23 cellular contexts compared by ENCODE assay signal in the genomic region with DNA sequence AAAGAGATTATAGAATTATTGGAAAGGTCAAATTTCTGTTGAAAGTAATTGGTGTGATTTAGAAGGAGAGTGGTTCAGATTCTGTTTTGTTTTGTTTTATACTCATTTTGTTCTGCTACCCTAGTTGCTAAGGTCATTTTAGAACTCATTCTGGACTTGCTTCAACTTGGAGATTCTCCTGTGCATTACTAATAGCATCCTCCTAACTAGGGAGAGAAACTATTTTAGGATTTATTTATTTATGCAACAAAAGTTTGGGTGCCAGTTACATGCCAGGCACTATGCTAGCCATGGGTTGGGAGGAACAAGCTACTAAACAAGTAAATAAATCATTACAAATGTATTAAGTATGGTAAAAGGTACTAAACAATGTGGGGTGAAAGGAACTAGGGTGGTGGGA.
A peak's percentile ranks its signal among the peaks of the same experiment; 100 is the strongest.
DNase-seq lines count a peak whose midpoint lies in the region; ATAC-seq, FAIRE-seq and TF ChIP-seq lines count a peak whose summit lies in the region.
"Had no signal": no experiment of that assay in that cellular context is flagged by ENCODE, and none has a peak within 500 bp of the region (broad histone marks: within the 10 kb centered on the region; RNA-seq: fewer than 3 reads in every experiment).

No MANE protein-coding gene starts in this region.

- no peaks in the 10 kb centered on the region for H3K9me3 ChIP-seq in gastroesophageal sphincter
- H3K9me3 ChIP-seq: HAP-1, Peyer's patch had no signal

- no peak for TF ChIP-seq EP300 in gastroesophageal sphincter (IDR thresholded peaks at IDR 0.05)

- H3K9me3 Mint-ChIP-seq in activated CD4-positive, alpha-beta T cell treated with anti-CD3 and anti-CD28 coated beads, Interleukin-2, amount 10 ng/mL, durations not matched to agents 7 days and 5 days = no peaks in the 10 kb centered on the region

- POLR2A ChIA-PET in activated CD4-positive, alpha-beta T cell treated with anti-CD3 and anti-CD28 coated beads, Interleukin-2, amount 10 ng/mL, durations not matched to agents 7 days and 5 days (lab: Charles Lee) = no interaction called here

- H3K4me3 Mint-ChIP-seq in activated CD4-positive, alpha-beta T cell treated with anti-CD3 and anti-CD28 coated beads, Interleukin-2, amount 10 ng/mL, durations not matched to agents 7 days and 5 days = no peak overlapping the region
- H3K4me3 Mint-ChIP-seq: CD8-positive, alpha-beta memory T cell; GM23338 had no signal

- H3K36me3 ChIP-seq in gastroesophageal sphincter = no peaks in the 10 kb centered on the region
- H3K36me3 ChIP-seq: Peyer's patch had no signal

- peak overlapping the region in 3 of 4 donors; percentile 17 to 56 (median 51) for H3K27ac ChIP-seq in gastroesophageal sphincter
- H3K27ac ChIP-seq: KMS-11, Peyer's patch had no signal

- H3K36me3 Mint-ChIP-seq in activated CD4-positive, alpha-beta T cell treated with anti-CD3 and anti-CD28 coated beads, Interleukin-2, amount 10 ng/mL, durations not matched to agents 7 days and 5 days (ENCODE audit: low read depth) = no peaks in the 10 kb centered on the region
- H3K36me3 Mint-ChIP-seq: CD8-positive, alpha-beta memory T cell had no signal

- TF ChIP-seq CTCF in gastroesophageal sphincter (IDR thresholded peaks at IDR 0.05) (no peak), D721Med (IDR thresholded peaks at IDR 0.05; ENCODE audit: insufficient read depth, missing control alignments) (no peak)

- H3K27me3 ChIP-seq in gastroesophageal sphincter = no peaks in the 10 kb centered on the region
- H3K27me3 ChIP-seq: Peyer's patch had no signal

- peaks cover 29% of the 10 kb centered on the region for H3K27me3 Mint-ChIP-seq in activated CD4-positive, alpha-beta T cell treated with anti-CD3 and anti-CD28 coated beads, Interleukin-2, amount 10 ng/mL, durations not matched to agents 7 days and 5 days

- no peak overlapping the region for H3K27ac Mint-ChIP-seq in activated CD4-positive, alpha-beta T cell treated with anti-CD3 and anti-CD28 coated beads, Interleukin-2, amount 10 ng/mL, durations not matched to agents 7 days and 5 days
- H3K27ac Mint-ChIP-seq: GM23338 had no signal

- H3K4me1 ChIP-seq in gastroesophageal sphincter = peaks cover 2 to 54% (median 10%) of the 10 kb centered on the region in 3 donors

- H3K4me1 Mint-ChIP-seq in activated CD4-positive, alpha-beta T cell treated with anti-CD3 and anti-CD28 coated beads, Interleukin-2, amount 10 ng/mL, durations not matched to agents 7 days and 5 days = no peaks in the 10 kb centered on the region
- H3K4me1 Mint-ChIP-seq: CD8-positive, alpha-beta memory T cell had no signal

- ATAC-seq in gastroesophageal sphincter (no peak), HG03139 (IDR thresholded peaks at IDR 0.05; ENCODE audit: unreplicated experiment) (no peak)
- ATAC-seq: GM23338, SK-N-SH treated with all-trans-retinoic acid at 6 μM for 48 hours had no signal

- CTCF ChIA-PET in activated CD4-positive, alpha-beta T cell treated with anti-CD3 and anti-CD28 coated beads, Interleukin-2, amount 10 ng/mL, durations not matched to agents 7 days and 5 days (lab: Charles Lee) = no interaction called here

- peak; percentile 53 for DNase-seq in EH (ENCODE audit: low read depth)
- peak; percentile 13 for DNase-seq in M059J (ENCODE audit: low read depth)
- DNase-seq in activated CD4-positive, alpha-beta T cell treated with anti-CD3 and anti-CD28 coated beads, Interleukin-2, amount 10 ng/mL, durations not matched to agents 7 days and 5 days = no peak
- no peak for DNase-seq in D721Med (ENCODE audit: insufficient read length, low spot score)
- no peak for DNase-seq in stimulated activated CD4-positive, alpha-beta T cell treated with anti-CD3 and anti-CD28 coated beads, Interleukin-15, amount 100 ng/mL, for 24 hours
- DNase-seq: AML-193; C1 segment of cervical spinal cord; CD8-positive, alpha-beta memory T cell; DMS53; EL; MV-4-11; NCI-H1105 treated with DMSO at 0.1 percent for 48 hours; NCI-H2081; NCI-H2171; NCI-H345; NCI-H524 treated with DMSO at 0.1 percent for 48 hours; Peyer's patch had no signal

- FAIRE-seq in D721Med (lab: Jason Lieb, UNC) = no peak

- TF ChIP-seq POLR2A in gastroesophageal sphincter (IDR thresholded peaks at IDR 0.05) = no peak

- no peak overlapping the region for H3K4me3 ChIP-seq in gastroesophageal sphincter
- H3K4me3 ChIP-seq: GM23338, HAP-1, Peyer's patch had no signal

Comparison
In these comparisons a context has a peak if more than half of its experiments do, and no peak if none do; other contexts are left out.
1. DNase-seq: peak in EH (single experiment) and M059J (single experiment); none in activated CD4-positive, alpha-beta T cell treated with anti-CD3 and anti-CD28 coated beads, Interleukin-2, amount 10 ng/mL, durations not matched to agents 7 days and 5 days (single experiment), D721Med (single experiment) and stimulated activated CD4-positive, alpha-beta T cell treated with anti-CD3 and anti-CD28 coated beads, Interleukin-15, amount 100 ng/mL, for 24 hours (single experiment).